In genomic region chr3:195087321-195087720, GRCh38 we compare ENCODE assay signal across 11 cellular contexts.
DNase-seq lines count a peak whose midpoint lies in the region; ATAC-seq and TF ChIP-seq lines count a peak whose summit lies in the region.
"Had no signal": no experiment of that assay in that cellular context is flagged by ENCODE, and none has a peak within 500 bp of the region (broad histone marks: within the 10 kb centered on the region; RNA-seq: fewer than 3 reads in every experiment).

No MANE protein-coding gene starts in this region.

- CTCF ChIA-PET in T-cell (lab: Charles Lee) = no interaction called here

- no peak overlapping the region for H4K5ac ChIP-seq in H9 (ENCODE audit: insufficient read length, low read depth, low read length)

- H3K27ac ChIP-seq in H9 (ENCODE audit: insufficient read length, low read depth, low read length) (no peak overlapping the region), osteoblast (ENCODE audit: low read depth, low read length) (no peak overlapping the region)

- no peak overlapping the region for H2BK5ac ChIP-seq in H9 (ENCODE audit: insufficient read length, low read length)

- H3K4me2 ChIP-seq in H9 (ENCODE audit: insufficient read depth, insufficient read length, low read length) (peak overlapping the region; percentile 39), osteoblast (ENCODE audit: insufficient read depth, low read length) (no peak overlapping the region)

- H3K9ac ChIP-seq in H9 (ENCODE audit: extremely low read depth, insufficient read length, low read length) = no peak overlapping the region

- H2BK20ac ChIP-seq in H9 (ENCODE audit: low read depth, low read length, poor library complexity, severe bottlenecking) = no peak overlapping the region

- H3K4me1 Mint-ChIP-seq in H9 (peaks cover 25 to 28% of the 10 kb centered on the region in 2 experiments), T-cell (peaks cover 3 to 11% (median 9%) of the 10 kb centered on the region in 3 donors)

- H2BK12ac ChIP-seq in H9 (ENCODE audit: insufficient read length, low read depth, low read length) = no peak overlapping the region

- H3K4me3 ChIP-seq in osteoblast (ENCODE audit: insufficient read depth, low read length) = no peak overlapping the region

- no peak overlapping the region for H4K91ac ChIP-seq in H9 (ENCODE audit: insufficient read length, low read depth, low read length)

- H3K4me1 ChIP-seq in H9 (ENCODE audit: insufficient read depth, low read length) = no peaks in the 10 kb centered on the region; the same call in 1 of the 2 replicates
- H3K4me1 ChIP-seq in osteoblast (ENCODE audit: insufficient read depth, low read length) = no peaks in the 10 kb centered on the region

- H3K27me3 Mint-ChIP-seq in H9 (ENCODE audit: low read depth) (peaks cover 1% of the 10 kb centered on the region), T-cell (no peaks in the 10 kb centered on the region)
- H3K27me3 Mint-ChIP-seq: activated CD4-positive, alpha-beta T cell treated with anti-CD3 and anti-CD28 coated beads for 36 hours had no signal

- H3K9me3 Mint-ChIP-seq in H9 (peaks cover 2 to 3% of the 10 kb centered on the region in 2 experiments; a peak in 2 of 5 replicates), T-cell (no peaks in the 10 kb centered on the region)

- no peak for ATAC-seq in T-cell (replicated peaks in 1 of 4)
- ATAC-seq in left ventricle myocardium superior = peak; percentile 10
- no peak for ATAC-seq in GM18519 (IDR thresholded peaks at IDR 0.05; ENCODE audit: low FRiP score, unreplicated experiment)
- no peak for ATAC-seq in GM21360 (IDR thresholded peaks at IDR 0.05; ENCODE audit: unreplicated experiment)
- no peak for ATAC-seq in HG02642 (IDR thresholded peaks at IDR 0.05; ENCODE audit: poor library complexity, unreplicated experiment)
- ATAC-seq: activated CD4-positive, alpha-beta T cell treated with anti-CD3 and anti-CD28 coated beads for 36 hours had no signal

- H2AK5ac ChIP-seq in H9 (ENCODE audit: insufficient read length, low read length) = no peak overlapping the region

- H3K14ac ChIP-seq in H9 (ENCODE audit: insufficient read depth, low read length) = 0 out of 2 replicates have a peak overlapping the region, but pooled peaks have one; percentile 59

- H2BK120ac ChIP-seq in H9 (ENCODE audit: low read depth, low read length, poor library complexity, severe bottlenecking) = no peak overlapping the region

- no peak overlapping the region for H2BK15ac ChIP-seq in H9 (ENCODE audit: low read depth, low read length)

- H3K27me3 ChIP-seq in H9 (ENCODE audit: insufficient read depth, low read length) (no peaks in the 10 kb centered on the region), osteoblast (ENCODE audit: insufficient read depth, low read length) (no peaks in the 10 kb centered on the region)

- intact Hi-C loops in left ventricle myocardium superior (cut with micrococcal nuclease) = no loop called here

- no peaks in the 10 kb centered on the region for H3K79me1 ChIP-seq in H9 (ENCODE audit: insufficient read depth, low read depth, low read length, poor library complexity, severe bottlenecking)

- no peak overlapping the region for H3K56ac ChIP-seq in H9 (ENCODE audit: insufficient read length, low read depth, low read length)

- H3K79me2 ChIP-seq in H9 (ENCODE audit: insufficient read depth, low read length) (no peaks in the 10 kb centered on the region), osteoblast (ENCODE audit: insufficient read depth, low read length) (no peaks in the 10 kb centered on the region)

- peaks cover 4% of the 10 kb centered on the region for H3K23me2 ChIP-seq in H9 (ENCODE audit: insufficient read length, low read depth, low read length, poor library complexity, severe bottlenecking)

- no peaks in the 10 kb centered on the region for H3K9me3 ChIP-seq in H9 (ENCODE audit: control insufficient read depth, low read depth, low read length)
- no peaks in the 10 kb centered on the region for H3K9me3 ChIP-seq in osteoblast (ENCODE audit: low read depth, low read length)

- H3T11ph ChIP-seq in H9 (ENCODE audit: low read length) = no peak overlapping the region

- H3K4me3 Mint-ChIP-seq in H9 (peak overlapping the region; percentile 84 to 87), T-cell (peak overlapping the region; percentile 31 to 73 (median 39))
- H3K4me3 Mint-ChIP-seq: activated CD4-positive, alpha-beta T cell treated with anti-CD3 and anti-CD28 coated beads for 36 hours had no signal

- H4K20me1 ChIP-seq in H9 (ENCODE audit: control insufficient read depth, insufficient read depth, insufficient read length) (no peaks in the 10 kb centered on the region), osteoblast (ENCODE audit: insufficient read depth, low read length) (no peaks in the 10 kb centered on the region)

- H3K27ac Mint-ChIP-seq in H9 (peak overlapping the region; percentile 85 to 96 (median 95)), T-cell (peak overlapping the region in 1 of 2 donors; percentile 52)
- H3K27ac Mint-ChIP-seq: activated CD4-positive, alpha-beta T cell treated with anti-CD3 and anti-CD28 coated beads for 36 hours had no signal

- no peak overlapping the region for H3K23ac ChIP-seq in H9 (ENCODE audit: insufficient read length, low read depth, low read length)

- H3K4ac ChIP-seq in H9 (ENCODE audit: low read depth, low read length) = no peak overlapping the region

- H2AFZ ChIP-seq in H9 (ENCODE audit: low read length) = no peak overlapping the region
- H2AFZ ChIP-seq in osteoblast (ENCODE audit: low read length) = no peak overlapping the region

- TF ChIP-seq CTCF in H9 (conservative IDR thresholded peaks at IDR 0.05) (no peak), osteoblast (IDR thresholded peaks at IDR 0.05; ENCODE audit: extremely low read depth, low read depth, low read length) (no peak)

- no peak overlapping the region for H4K8ac ChIP-seq in H9 (replicated peaks; ENCODE audit: insufficient read length, low read depth, low read length)

- DNase-seq in H9 (no peak), T-cell (no peak), left ventricle myocardium superior (peak; percentile 6), osteoblast (ENCODE audit: insufficient read length, low spot score, missing footprints) (peak; percentile 36)
- DNase-seq in activated CD4-positive, alpha-beta T cell treated with anti-CD3 and anti-CD28 coated beads for 1 hour = no peak
- DNase-seq: activated CD4-positive, alpha-beta T cell treated with anti-CD3 and anti-CD28 coated beads for 36 hours; central memory CD4-positive, alpha-beta T cell; EL had no signal

- H3K36me3 ChIP-seq in osteoblast (ENCODE audit: insufficient read depth, low read length) = no peaks in the 10 kb centered on the region

- H3K36me3 Mint-ChIP-seq in H9 (ENCODE audit: insufficient read depth in 1 of 3, low read depth in 3 of 3) (peaks cover 0 to 8% (median 0%) of the 10 kb centered on the region in 3 experiments; a peak in 4 of 7 replicates), T-cell (no peaks in the 10 kb centered on the region)

- no CpG with 5 or more reads among the region's 6 CpGs for WGBS in H9 (ENCODE audit: extremely low coverage, insufficient read length, low lambda C conversion rate)

- no peak overlapping the region for H3K18ac ChIP-seq in H9 (ENCODE audit: insufficient read length, low read depth, low read length)

- POLR2A ChIA-PET in T-cell (lab: Charles Lee) = no interaction called here

Comparison
In these comparisons a context has a peak if more than half of its experiments do, and no peak if none do; other contexts are left out.
1. DNase-seq: peak in left ventricle myocardium superior (single experiment) and osteoblast (single experiment); none in H9 (single experiment), T-cell (0 of 34) and activated CD4-positive, alpha-beta T cell treated with anti-CD3 and anti-CD28 coated beads for 1 hour (single experiment).